Comparison of ENCODE assay signal across 8 cellular contexts in genomic region chr22:23591203-23591791, GRCh38. TPM values are rescaled to one million over a fixed set of nuclear protein-coding genes. Genes with fewer than 3 reads are reported as not detected.
DNase-seq lines count a peak whose midpoint lies in the region; ATAC-seq, FAIRE-seq and TF ChIP-seq lines count a peak whose summit lies in the region.

No MANE protein-coding gene starts in this region.

- H3K23ac ChIP-seq in H1 (ENCODE audit: insufficient read length) = no peak overlapping the region

- H3K4me1 ChIP-seq in H1 (replicated peaks in 1 of 4; ENCODE audit: control insufficient read depth in 3 of 4, insufficient read depth in 4 of 4, low read length in 3 of 4) = peaks cover 0 to 6% (median 4%) of the 10 kb centered on the region in 4 experiments; a peak in 4 of 7 replicates

- H3K79me2 ChIP-seq in H1 (ENCODE audit: control insufficient read depth in 1 of 2, insufficient read depth in 2 of 2, low read length in 2 of 2) = no peaks in the 10 kb centered on the region

- no peaks in the 10 kb centered on the region for H3K79me1 ChIP-seq in H1 (ENCODE audit: low read depth, low read length)

- no peak overlapping the region for H2BK15ac ChIP-seq in H1 (ENCODE audit: low read length)

- H2BK12ac ChIP-seq in H1 (ENCODE audit: low read depth, low read length) = peak overlapping the region; percentile 83; the same call in 1 of the 2 replicates

- H3K4me1 Mint-ChIP-seq in activated CD8-positive, alpha-beta T cell treated with anti-CD3 and anti-CD28 coated beads for 36 hours (ENCODE audit: low read depth) = no peaks in the 10 kb centered on the region

- no peak overlapping the region for H3K56ac ChIP-seq in H1 (replicated peaks; ENCODE audit: insufficient read length, low read depth, low read length)

- no peaks in the 10 kb centered on the region for H3K27me3 Mint-ChIP-seq in activated CD8-positive, alpha-beta T cell treated with anti-CD3 and anti-CD28 coated beads for 36 hours

- no peak overlapping the region for H3K4me2 ChIP-seq in H1 (ENCODE audit: insufficient read depth in 1 of 2, low read depth in 2 of 2, low read length in 2 of 2)

- H3K27ac Mint-ChIP-seq in activated CD8-positive, alpha-beta T cell treated with anti-CD3 and anti-CD28 coated beads for 36 hours = no peak overlapping the region

- 0 out of 2 replicates have a peak overlapping the region, but pooled peaks have one; percentile 45 for H2AFZ ChIP-seq in H1 (ENCODE audit: low read length)

- H3K23me2 ChIP-seq in H1 (ENCODE audit: low read depth, low read length) = no peaks in the 10 kb centered on the region

- peak overlapping the region; percentile 72; the same call in 1 of the 2 replicates for H2BK20ac ChIP-seq in H1 (ENCODE audit: low read length)

- POLR2A ChIA-PET in activated CD8-positive, alpha-beta T cell treated with anti-CD3 and anti-CD28 coated beads for 36 hours (lab: Charles Lee) = no interaction called here
- POLR2A ChIA-PET in H1 (lab: Charles Lee; ENCODE audit: partially characterized antibody) = interaction anchor here (1.2 to 1.5 kb wide), 3 partner anchors 12 to 258 kb away, joined by 3 read pairs; no protein-coding TSS in a partner anchor

- H2BK5ac ChIP-seq in H1 (ENCODE audit: low read depth, low read length) = no peak overlapping the region

- ATAC-seq in activated CD8-positive, alpha-beta T cell treated with anti-CD3 and anti-CD28 coated beads for 36 hours = peak; percentile 84
- no peak for ATAC-seq in GM21529 (IDR thresholded peaks at IDR 0.05; ENCODE audit: unreplicated experiment)

- H2BK120ac ChIP-seq in H1 (replicated peaks; ENCODE audit: low read depth, low read length) = no peak overlapping the region

- no peak overlapping the region for H3K4ac ChIP-seq in H1 (replicated peaks; ENCODE audit: insufficient read length, low read depth, low read length)

- H3K27ac ChIP-seq in H1 (ENCODE audit: low read depth, low read length) = no peak overlapping the region

- H3K4me3 Mint-ChIP-seq in activated CD8-positive, alpha-beta T cell treated with anti-CD3 and anti-CD28 coated beads for 36 hours = no peak overlapping the region

- FAIRE-seq in H1 (lab: Jason Lieb, UNC) = peak; percentile 82

- no peaks in the 10 kb centered on the region; a peak in 1 of 7 replicates for H3K27me3 ChIP-seq in H1 (replicated peaks in 1 of 4; ENCODE audit: control insufficient read depth in 3 of 4, extremely low read depth in 1 of 4, insufficient read depth in 3 of 4, low read length in 3 of 4)

- no peak overlapping the region for H4K91ac ChIP-seq in H1 (replicated peaks; ENCODE audit: insufficient read length, low read length)

- no peak overlapping the region for H3K9ac ChIP-seq in H1 (replicated peaks in 1 of 4; ENCODE audit: extremely low read depth in 1 of 4, low read depth in 3 of 4, low read length in 3 of 4)

- peak; percentile 16 for DNase-seq in NCI-H748 (lab: John Stamatoyannopoulos, UW; ENCODE audit: unreplicated experiment)
- DNase-seq in NCI-H748 treated with DMSO at 0.1 percent for 48 hours (lab: John Stamatoyannopoulos, UW) = no peak
- peak; percentile 19 for DNase-seq in NCI-H460 (ENCODE audit: extremely low read depth, low read depth)
- peak; percentile 82 for DNase-seq in activated CD8-positive, alpha-beta T cell treated with anti-CD3 and anti-CD28 coated beads for 36 hours
- peak; percentile 78 to 93 for DNase-seq in H1 (ENCODE audit: low read depth in 1 of 2, low spot score in 2 of 2)
- peak; percentile 36 for DNase-seq in mucosa of gallbladder (ENCODE audit: low spot score)
- peak; percentile 83 for DNase-seq in stimulated activated CD8-positive, alpha-beta memory T cell treated with anti-CD3 and anti-CD28 coated beads, Interleukin-4, amount 100 ng/mL, for 48 hours

- H3K36me3 ChIP-seq in H1 (ENCODE audit: control insufficient read depth in 2 of 4, insufficient read depth in 4 of 4, low read length in 3 of 4) = no peaks in the 10 kb centered on the region

- H4K8ac ChIP-seq in H1 (ENCODE audit: extremely low read depth, insufficient read depth, low read length) = no peak overlapping the region

- no peak for TF ChIP-seq EP300 in H1 (IDR thresholded peaks at IDR 0.05; ENCODE audit: borderline replicate concordance in 1 of 2, low read depth in 2 of 2, low read length in 2 of 2)

- peak overlapping the region; percentile 43; the same call in 1 of the 2 replicates for H3K18ac ChIP-seq in H1 (ENCODE audit: extremely low read depth, low read length)

- peaks cover 0 to 1% of the 10 kb centered on the region in 2 experiments for H4K20me1 ChIP-seq in H1 (replicated peaks in 1 of 2; ENCODE audit: control insufficient read depth in 1 of 2, insufficient read depth in 2 of 2, low read length in 2 of 2)

- H2AK5ac ChIP-seq in H1 (ENCODE audit: low read depth, low read length) = no peak overlapping the region

- no peaks in the 10 kb centered on the region for H3K9me3 Mint-ChIP-seq in activated CD8-positive, alpha-beta T cell treated with anti-CD3 and anti-CD28 coated beads for 36 hours

- peak; percentile 90 for TF ChIP-seq CTCF in activated CD8-positive, alpha-beta T cell treated with anti-CD3 and anti-CD28 coated beads for 36 hours (IDR thresholded peaks at IDR 0.05)
- peak; percentile 95 to 98 (median 96) for TF ChIP-seq CTCF in H1 (IDR thresholded peaks at IDR 0.05; ENCODE audit: control extremely low read depth in 1 of 3, insufficient read depth in 1 of 3, low read depth in 1 of 3, low read length in 3 of 3)

- TF ChIP-seq POLR2A in H1 (IDR thresholded peaks at IDR 0.05; ENCODE audit: control extremely low read depth in 1 of 2, low read depth in 2 of 2, low read length in 2 of 2) = no peak

- intact Hi-C loops in activated CD8-positive, alpha-beta T cell treated with anti-CD3 and anti-CD28 coated beads for 36 hours (cut with micrococcal nuclease) = loop anchor here (5.0 kb wide), 1 partner anchor 49 kb away; no protein-coding TSS in a partner anchor

- H3K9me3 ChIP-seq in H1 (ENCODE audit: insufficient read depth in 2 of 2, low read depth in 1 of 2, low read length in 1 of 2) = no peaks in the 10 kb centered on the region

- H3K14ac ChIP-seq in H1 (ENCODE audit: insufficient read length) = no peak overlapping the region

- WGBS in H1 (ENCODE audit: extremely low coverage in 1 of 2, insufficient coverage in 1 of 2, insufficient read length in 1 of 2, insufficient replicate concordance in 2 of 2, low coverage in 1 of 2, low lambda C conversion rate in 2 of 2, missing lambda C conversion rate in 1 of 2), 2 experiments = 50% methylated on average over 11 of the region's 11 CpGs; no CpG with 5 or more reads in 1 of the 2 experiments

- no peak overlapping the region for H4K5ac ChIP-seq in H1 (ENCODE audit: insufficient read length, low read depth, low read length)

- CTCF ChIA-PET in activated CD8-positive, alpha-beta T cell treated with anti-CD3 and anti-CD28 coated beads for 36 hours (lab: Charles Lee) = interaction anchor here (0.6 to 2.5 kb wide), 24 partner anchors 9 to 431 kb away, joined by 3 to 17 read pairs (median 3); partner anchors contain the start of genes IGLL1 and SLC2A11
- CTCF ChIA-PET in H1 (lab: Charles Lee; ENCODE audit: partially characterized antibody) = interaction anchor here (0.6 to 4.9 kb wide), 33 partner anchors 8 to 626 kb away, joined by 3 to 23 read pairs (median 6); partner anchors contain the start of gene IGLL1

- peak; percentile 97 to 98 for TF ChIP-seq RAD21 in H1 (IDR thresholded peaks at IDR 0.05 in 1 of 2, conservative IDR thresholded peaks at IDR 0.05 in 1 of 2; ENCODE audit: low read depth in 2 of 2, low read length in 2 of 2)

- no peaks in the 10 kb centered on the region for H3K36me3 Mint-ChIP-seq in activated CD8-positive, alpha-beta T cell treated with anti-CD3 and anti-CD28 coated beads for 36 hours (ENCODE audit: low read depth)

- H3K4me3 ChIP-seq in H1 (ENCODE audit: extremely low read depth in 1 of 4, insufficient read depth in 2 of 4, low read depth in 3 of 4, low read length in 4 of 4) = no peak overlapping the region

TF ChIP-seq in H1, 55 proteins besides CTCF, POLR2A, EP300 and RAD21 (continues in another document):
- TF ChIP-seq TCF12 (IDR thresholded peaks at IDR 0.05; ENCODE audit: low read depth, low read length) = no peak
- TF ChIP-seq JUND (IDR thresholded peaks at IDR 0.05; ENCODE audit: low read length) = 0 out of 2 replicates have a peak, but pooled peaks have one; percentile 16
- peak; percentile 73 for TF ChIP-seq CEBPB (IDR thresholded peaks at IDR 0.05; ENCODE audit: low read depth, low read length)
- TF ChIP-seq SRF (IDR thresholded peaks at IDR 0.05; ENCODE audit: low read depth, low read length) = no peak
- 0 out of 4 replicates have a peak, but pooled peaks of 1 of the 2 experiments have one; percentile 18 for TF ChIP-seq SIN3A (conservative IDR thresholded peaks at IDR 0.05 in 1 of 2, IDR thresholded peaks at IDR 0.05 in 1 of 2; ENCODE audit: low read depth in 1 of 2, low read length in 2 of 2)

RNA-seq across cellular contexts. Expression of gene IGLL1, which starts 11.2 kb away (rescaled TPM):
- total RNA-seq in NCI-H460 (2014; rRNA removed; shearing (Covaris generic)) = not detected in 2 replicates
- not detected in 2 replicates for polyA plus RNA-seq in NCI-H460 (2014; cell fraction: nucleus; rRNA removed)
- not detected for total RNA-seq in activated CD8-positive, alpha-beta T cell treated with anti-CD3 and anti-CD28 coated beads for 36 hours
- total RNA-seq in H1 (2021; fragmentation: NEBNext Ultra II Directional; extraction: Animal tissue kit (Norgen Biotek cat#: 25700)) = not detected in 2 replicates
- not detected in 2 replicates for polyA plus RNA-seq in H1 (2011; rRNA removed)
- not detected for polyA plus RNA-seq in H1 (2011; cell fraction: cytosol; rRNA removed)
- polyA plus RNA-seq in H1 (2011; cell fraction: nucleus; rRNA removed) = 0.21 TPM
- polyA plus RNA-seq in H1 (2012, experiment 1 of 2) = not detected in 4 replicates
- not detected for polyA plus RNA-seq in H1 (2012, experiment 2 of 2)
- not detected for polyA plus RNA-seq in H1 (2013, experiment 1 of 2)
- polyA plus RNA-seq in H1 (2013, experiment 2 of 2) = not detected
- polyA minus RNA-seq in H1 (2011; rRNA and poly(A)+ RNA removed) = not detected in 2 replicates
- not detected for polyA minus RNA-seq in H1 (2011; cell fraction: cytosol; rRNA and poly(A)+ RNA removed)
- not detected for polyA minus RNA-seq in H1 (2011; cell fraction: nucleus; rRNA and poly(A)+ RNA removed)
- not detected for total RNA-seq in mucosa of gallbladder

RNA-seq across cellular contexts. Expression of gene DRICH1, which starts 40.8 kb away (rescaled TPM):
- total RNA-seq in NCI-H460 (2014; rRNA removed; shearing (Covaris generic)) = not detected in 2 replicates
- not detected in 2 replicates for polyA plus RNA-seq in NCI-H460 (2014; cell fraction: nucleus; rRNA removed)
- under 1 TPM in 1 of 2 experiments, not detected in 1; 0.23 TPM for total RNA-seq in activated CD8-positive, alpha-beta T cell treated with anti-CD3 and anti-CD28 coated beads for 36 hours
- 0.28 TPM in 1 of 2 replicates, not detected in the other for total RNA-seq in H1 (2021; fragmentation: NEBNext Ultra II Directional; extraction: Animal tissue kit (Norgen Biotek cat#: 25700))
- 0.19 and 0.21 TPM in 2 replicates for polyA plus RNA-seq in H1 (2011; rRNA removed)
- polyA plus RNA-seq in H1 (2011; cell fraction: cytosol; rRNA removed) = 0.36 TPM
- 0.39 TPM for polyA plus RNA-seq in H1 (2011; cell fraction: nucleus; rRNA removed)
- 0.32 to 0.55 TPM in 2 of 4 replicates, not detected in the others for polyA plus RNA-seq in H1 (2012, experiment 1 of 2)
- not detected for polyA plus RNA-seq in H1 (2012, experiment 2 of 2)
- polyA plus RNA-seq in H1 (2013, experiment 1 of 2) = 0.08 TPM
- polyA plus RNA-seq in H1 (2013, experiment 2 of 2) = 0.11 TPM
- polyA minus RNA-seq in H1 (2011; rRNA and poly(A)+ RNA removed) = not detected in 2 replicates
- polyA minus RNA-seq in H1 (2011; cell fraction: cytosol; rRNA and poly(A)+ RNA removed) = not detected
- 0.50 TPM for polyA minus RNA-seq in H1 (2011; cell fraction: nucleus; rRNA and poly(A)+ RNA removed)
- 1.1 TPM for total RNA-seq in mucosa of gallbladder
